ENCODE assay signal across 22 cellular contexts in genomic region chr18:2111456-2111855, GRCh38.
A peak's percentile ranks its signal among the peaks of the same experiment; 100 is the strongest.
DNase-seq lines count a peak whose midpoint lies in the region; ATAC-seq, FAIRE-seq and TF ChIP-seq lines count a peak whose summit lies in the region.
"Had no signal": no experiment of that assay in that cellular context is flagged by ENCODE, and none has a peak within 500 bp of the region (broad histone marks: within the 10 kb centered on the region; RNA-seq: fewer than 3 reads in every experiment).

No MANE protein-coding gene starts in this region.

- no peak overlapping the region for H3K27ac ChIP-seq in K562 (ENCODE audit: extremely low read depth, low read depth, low read length)
- H3K27ac ChIP-seq: coronary artery, right atrium auricular region had no signal

- no peak overlapping the region for H3K9ac ChIP-seq in K562 (ENCODE audit: insufficient read depth in 1 of 2, low read depth in 2 of 2, low read length in 2 of 2)

- no peak for TF ChIP-seq POLR2A in K562 (conservative IDR thresholded peaks at IDR 0.05)

- DNase-seq in BJ (ENCODE audit: low read depth): peak; percentile 38
- DNase-seq in M059J (ENCODE audit: low read depth): peak; percentile 86
- DNase-seq in K562 (ENCODE audit: extremely low read depth in 1 of 4, low spot score in 3 of 4): no peak
- peak; percentile 44 for DNase-seq in kidney glomerular epithelial cell (lab: John Stamatoyannopoulos, UW)
- DNase-seq in NCI-H82 (lab: John Stamatoyannopoulos, UW): no peak
- DNase-seq in COLO668 (lab: John Stamatoyannopoulos, UW; ENCODE audit: unreplicated experiment): no peak
- DNase-seq in NK-92 (lab: John Stamatoyannopoulos, UW; ENCODE audit: unreplicated experiment): no peak
- DNase-seq: Calu3, GF-D8, glutamatergic neuron, immature natural killer cell, midbrain, MV-4-11, NCI-H2107, NCI-H774, nucleus accumbens, RPMI8226 had no signal

- no peaks in the 10 kb centered on the region for H3K79me2 ChIP-seq in K562 (ENCODE audit: control insufficient read depth, insufficient read depth, low read length)

- H3K4me3 ChIP-seq in BJ (ENCODE audit: low read depth, low read length): no peak overlapping the region
- no peak overlapping the region for H3K4me3 ChIP-seq in K562
- H3K4me3 ChIP-seq: coronary artery, right atrium auricular region had no signal

- intact Hi-C loops in K562 (cut with micrococcal nuclease): no loop called here

- POLR2A ChIA-PET in BJ (lab: Charles Lee): no interaction called here
- POLR2A ChIA-PET in K562 (lab: Yijun Ruan, JAX): interaction anchor here (1.2 kb wide), 1 partner anchor 10 kb away, joined by 3 read pairs; no protein-coding TSS in a partner anchor

- no peaks in the 10 kb centered on the region for H3K27me3 ChIP-seq in BJ (ENCODE audit: control insufficient read depth, insufficient read depth, low read length)
- H3K27me3 ChIP-seq in K562 (ENCODE audit: control insufficient read depth in 2 of 2, insufficient read depth in 2 of 2, low read length in 2 of 2): no peaks in the 10 kb centered on the region
- H3K27me3 ChIP-seq: right atrium auricular region had no signal

- H4K20me1 ChIP-seq in K562 (replicated peaks; ENCODE audit: control insufficient read depth, insufficient read depth, low read length): no peaks in the 10 kb centered on the region

- no peaks in the 10 kb centered on the region for H3K9me1 ChIP-seq in K562 (ENCODE audit: control insufficient read depth, insufficient read depth, low read length)

- no peak overlapping the region for H3K4me2 ChIP-seq in K562 (ENCODE audit: insufficient read depth, low read length)

- no peaks in the 10 kb centered on the region for H3K9me3 ChIP-seq in K562 (replicated peaks; ENCODE audit: control insufficient read depth, insufficient read depth, low read depth, low read length)
- H3K9me3 ChIP-seq: right atrium auricular region had no signal

- no TSS peak for BruUV-seq in K562 (replicated peaks; lab: Mats Ljungman, UMichigan)

- H2AFZ ChIP-seq in K562 (ENCODE audit: low read depth, low read length): no peak overlapping the region

- ATAC-seq in K562 (no peak), GM19328 (IDR thresholded peaks at IDR 0.05; ENCODE audit: unreplicated experiment) (no peak)
- ATAC-seq: WTC11 had no signal

- H3K36me3 ChIP-seq in BJ (ENCODE audit: control insufficient read depth, insufficient read depth, low read length) (no peaks in the 10 kb centered on the region), K562 (ENCODE audit: control insufficient read depth, insufficient read depth, low read length) (no peaks in the 10 kb centered on the region)
- H3K36me3 ChIP-seq: right atrium auricular region had no signal

- no peak for TF ChIP-seq RAD21 in K562 (CRISPR knock-in tag; conservative IDR thresholded peaks at IDR 0.05 in 1 of 2, IDR thresholded peaks at IDR 0.05 in 1 of 2)

- TF ChIP-seq EP300 in K562 (IDR thresholded peaks at IDR 0.05; ENCODE audit: low read length): no peak

- peak; percentile 19 for FAIRE-seq in K562 (lab: Jason Lieb, UNC)
- FAIRE-seq: endothelial cell of umbilical vein had no signal

- CTCF ChIA-PET in BJ (lab: Yijun Ruan, JAX): interaction anchor here (1.1 kb wide), 1 partner anchor 435 kb away, joined by 3 read pairs; no protein-coding TSS in a partner anchor
- CTCF ChIA-PET in K562 (lab: Yijun Ruan, JAX; ENCODE audit: low intra/inter-chr PET ratio): no interaction called here

- TF ChIP-seq CTCF in BJ (IDR thresholded peaks at IDR 0.05; ENCODE audit: insufficient read depth, low read depth, low read length) (no peak), K562 (IDR thresholded peaks at IDR 0.05 in 2 of 3, conservative IDR thresholded peaks at IDR 0.05 in 1 of 3; ENCODE audit: insufficient read depth in 2 of 3, low read depth in 1 of 3, low read length in 3 of 3) (no peak)

- whole genome bisulfite sequencing in K562 (ENCODE audit: insufficient coverage, low coverage, missing lambda C conversion rate): 4% methylated on average over 3 of the region's 3 CpGs

- H3K4me1 ChIP-seq in K562 (replicated peaks in 1 of 2; ENCODE audit: control insufficient read depth in 2 of 2, insufficient read depth in 2 of 2, low read length in 2 of 2): no peaks in the 10 kb centered on the region; a peak in 1 of 5 replicates
- H3K4me1 ChIP-seq: right atrium auricular region had no signal

- in situ Hi-C loops in K562 (cut with MboI): loop anchor here (5.0 kb wide), 1 partner anchor 426 kb away; no protein-coding TSS in a partner anchor

TF ChIP-seq in K562, 482 proteins besides CTCF, POLR2A, EP300 and RAD21 (continues in another document):
- TF ChIP-seq ZNF586 (CRISPR knock-in tag; conservative IDR thresholded peaks at IDR 0.05): no peak
- no peak for TF ChIP-seq TSC22D4 (tag; IDR thresholded peaks at IDR 0.05)
- TF ChIP-seq CEBPB (tag; IDR thresholded peaks at IDR 0.05): no peak
- no peak for TF ChIP-seq HMG20B (CRISPR knock-in tag; IDR thresholded peaks at IDR 0.05)
- no peak for TF ChIP-seq SMARCC2 (IDR thresholded peaks at IDR 0.05; ENCODE audit: low read depth)
- no peak for TF ChIP-seq GABPA (tag; conservative IDR thresholded peaks at IDR 0.05; ENCODE audit: low read depth)
- TF ChIP-seq RREB1 (CRISPR knock-in tag; IDR thresholded peaks at IDR 0.05): no peak

Comparison
In these comparisons a context has a peak if more than half of its experiments do, and no peak if none do; other contexts are left out.
1. DNase-seq: peak in BJ (single experiment), M059J (single experiment) and kidney glomerular epithelial cell (single experiment); none in K562 (0 of 4), NCI-H82 (single experiment), COLO668 (single experiment) and NK-92 (single experiment).